Comparison of ENCODE assay signal across 8 cellular contexts in the genomic region with DNA sequence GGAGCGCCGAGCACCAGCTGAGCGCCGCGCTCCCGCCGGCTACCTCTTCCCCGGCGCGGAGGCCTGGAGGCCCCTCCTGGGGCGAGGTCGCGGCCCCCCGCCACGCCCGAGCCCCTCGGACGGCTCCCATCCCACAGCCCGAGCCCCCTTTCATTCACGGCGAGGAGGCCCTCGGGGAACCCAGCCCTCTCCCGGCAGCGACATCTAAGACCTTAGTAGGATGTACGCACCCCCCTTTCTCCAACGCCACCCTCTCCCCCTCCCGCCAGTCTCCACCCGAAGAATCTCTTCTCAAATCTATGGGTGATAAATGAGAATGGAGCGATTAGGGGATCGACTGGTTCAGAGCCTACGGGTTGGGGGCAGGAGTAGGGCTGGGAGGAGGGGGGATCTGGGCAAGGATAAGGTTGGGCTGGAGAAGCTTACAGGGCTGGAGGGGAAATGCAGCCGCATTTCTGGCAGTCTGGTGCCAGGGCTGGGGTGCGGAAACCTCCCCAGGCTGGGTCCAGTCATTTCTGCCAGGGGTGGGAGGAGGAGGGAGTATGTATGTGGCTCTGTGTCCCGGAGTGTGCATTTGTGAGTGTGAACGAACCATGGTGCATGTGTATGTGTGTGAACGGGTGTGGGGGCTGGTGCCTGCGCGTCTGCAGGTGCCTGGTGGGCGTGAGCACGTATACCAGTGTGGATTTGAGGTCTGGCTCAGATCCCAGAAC. TPM values are rescaled to one million over a fixed set of nuclear protein-coding genes. Genes with fewer than 3 reads are reported as not detected.
DNase-seq lines count a peak whose midpoint lies in the region; ATAC-seq and TF ChIP-seq lines count a peak whose summit lies in the region.

No MANE protein-coding gene starts in this region.

- CTCF ChIA-PET in CD8-positive, alpha-beta T cell (lab: Charles Lee), result no interaction called here

- peak overlapping the region; percentile 74 for H3K4me3 Mint-ChIP-seq in CD8-positive, alpha-beta T cell
- H3K4me3 Mint-ChIP-seq in stimulated activated effector memory CD8-positive, alpha-beta T cell treated with anti-CD3 and anti-CD28 coated beads, Interleukin-12 subunit alpha, Interleukin-12 subunit beta, amount 100 ng/mL, for 72 hours, result peak overlapping the region; percentile 77

- POLR2A ChIA-PET in CD8-positive, alpha-beta T cell (lab: Charles Lee), result interaction anchor here (0.6 kb wide), 1 partner anchor 222 kb away, joined by 4 read pairs; no protein-coding TSS in a partner anchor

- intact Hi-C loops in CD8-positive, alpha-beta T cell (cut with DNase I, micrococcal nuclease), result no loop called here

- ATAC-seq in CD8-positive, alpha-beta T cell, result peak; percentile 32
- peak; percentile 71 for ATAC-seq in stimulated activated effector memory CD8-positive, alpha-beta T cell treated with anti-CD3 and anti-CD28 coated beads, Interleukin-12 subunit alpha, Interleukin-12 subunit beta, amount 100 ng/mL, for 72 hours
- no peak for ATAC-seq in HG02884 (IDR thresholded peaks at IDR 0.05; ENCODE audit: unreplicated experiment)
- ATAC-seq in HG03457 (IDR thresholded peaks at IDR 0.05; ENCODE audit: unreplicated experiment), result no peak
- no peak for ATAC-seq in HG03354 (IDR thresholded peaks at IDR 0.05; ENCODE audit: poor library complexity, severe bottlenecking, unreplicated experiment)

- peaks cover 15% of the 10 kb centered on the region for H3K4me1 ChIP-seq in CD8-positive, alpha-beta T cell (ENCODE audit: insufficient read depth, low read length)
- H3K4me1 ChIP-seq in iPS-18a (ENCODE audit: control insufficient read depth, low read depth, low read length), result peaks cover 14% of the 10 kb centered on the region

- H3K27ac ChIP-seq in CD8-positive, alpha-beta T cell (ENCODE audit: low read depth, low read length), result no peak overlapping the region
- H3K27ac ChIP-seq in iPS-18a (ENCODE audit: low read length), result no peak overlapping the region

- no peaks in the 10 kb centered on the region for H3K9me3 Mint-ChIP-seq in CD8-positive, alpha-beta T cell
- no peaks in the 10 kb centered on the region for H3K9me3 Mint-ChIP-seq in stimulated activated effector memory CD8-positive, alpha-beta T cell treated with anti-CD3 and anti-CD28 coated beads, Interleukin-12 subunit alpha, Interleukin-12 subunit beta, amount 100 ng/mL, for 72 hours

- peaks cover 20% of the 10 kb centered on the region for H3K4me1 Mint-ChIP-seq in CD8-positive, alpha-beta T cell (ENCODE audit: low read depth)
- peaks cover 23% of the 10 kb centered on the region for H3K4me1 Mint-ChIP-seq in stimulated activated effector memory CD8-positive, alpha-beta T cell treated with anti-CD3 and anti-CD28 coated beads, Interleukin-12 subunit alpha, Interleukin-12 subunit beta, amount 100 ng/mL, for 72 hours

- peak overlapping the region; percentile 50 for H3K4me3 ChIP-seq in CD8-positive, alpha-beta T cell (ENCODE audit: low read depth, low read length)
- H3K4me3 ChIP-seq in iPS-18a (ENCODE audit: low read length), result peak overlapping the region; percentile 78

- H3K9me3 ChIP-seq in CD8-positive, alpha-beta T cell (ENCODE audit: low read length), result no peaks in the 10 kb centered on the region
- H3K9me3 ChIP-seq in iPS-18a (ENCODE audit: control insufficient read depth, low read depth, low read length), result no peaks in the 10 kb centered on the region

- H3K27ac Mint-ChIP-seq in CD8-positive, alpha-beta T cell, result no peak overlapping the region
- H3K27ac Mint-ChIP-seq in stimulated activated effector memory CD8-positive, alpha-beta T cell treated with anti-CD3 and anti-CD28 coated beads, Interleukin-12 subunit alpha, Interleukin-12 subunit beta, amount 100 ng/mL, for 72 hours, result no peak overlapping the region

- H3K36me3 ChIP-seq in CD8-positive, alpha-beta T cell (ENCODE audit: insufficient read depth, low read length), result no peaks in the 10 kb centered on the region
- H3K36me3 ChIP-seq in iPS-18a (ENCODE audit: control insufficient read depth, low read depth, low read length), result no peaks in the 10 kb centered on the region

- H3K27me3 ChIP-seq in CD8-positive, alpha-beta T cell (ENCODE audit: insufficient read depth, low read length), result peaks cover 6% of the 10 kb centered on the region
- peaks cover 19% of the 10 kb centered on the region for H3K27me3 ChIP-seq in iPS-18a (ENCODE audit: control insufficient read depth, insufficient read depth, low read length)

- H3K9ac ChIP-seq in iPS-18a (ENCODE audit: low read length), result peak overlapping the region; percentile 75

- DNase-seq in CD8-positive, alpha-beta T cell, result peak in 1 of 7 experiments; percentile 13
- DNase-seq in NCI-H128 (lab: John Stamatoyannopoulos, UW; ENCODE audit: unreplicated experiment), result peak; percentile 64
- peak; percentile 18 for DNase-seq in activated naive CD4-positive, alpha-beta T cell treated with anti-CD3 and anti-CD28 coated beads, Interleukin-2, amount 50 U/mL, for 16 hours
- no peak for DNase-seq in stimulated activated effector memory CD8-positive, alpha-beta T cell treated with anti-CD3 and anti-CD28 coated beads, Interleukin-12 subunit alpha, Interleukin-12 subunit beta, amount 100 ng/mL, for 72 hours (ENCODE audit: low spot score in 2 of 2)

- TF ChIP-seq CTCF in CD8-positive, alpha-beta T cell (IDR thresholded peaks at IDR 0.05), result no peak

- H3K27me3 Mint-ChIP-seq in CD8-positive, alpha-beta T cell (ENCODE audit: low read depth), result peaks cover 30% of the 10 kb centered on the region

- no peaks in the 10 kb centered on the region for H3K36me3 Mint-ChIP-seq in CD8-positive, alpha-beta T cell
- peaks cover 5% of the 10 kb centered on the region for H3K36me3 Mint-ChIP-seq in stimulated activated effector memory CD8-positive, alpha-beta T cell treated with anti-CD3 and anti-CD28 coated beads, Interleukin-12 subunit alpha, Interleukin-12 subunit beta, amount 100 ng/mL, for 72 hours

RNA-seq across cellular contexts. Expression of a gene that starts 10.3 kb away (rescaled TPM):
- 1 to 10 TPM; 2.6 to 3.2 TPM for total RNA-seq in CD8-positive, alpha-beta T cell

Comparison
In these comparisons a context has a peak if more than half of its experiments do, and no peak if none do; other contexts are left out.
1. ATAC-seq: peak in CD8-positive, alpha-beta T cell (single experiment) and stimulated activated effector memory CD8-positive, alpha-beta T cell treated with anti-CD3 and anti-CD28 coated beads, Interleukin-12 subunit alpha, Interleukin-12 subunit beta, amount 100 ng/mL, for 72 hours (single experiment); none in HG02884 (single experiment), HG03457 (single experiment) and HG03354 (single experiment).
2. DNase-seq: peak in NCI-H128 (single experiment) and activated naive CD4-positive, alpha-beta T cell treated with anti-CD3 and anti-CD28 coated beads, Interleukin-2, amount 50 U/mL, for 16 hours (single experiment); none in stimulated activated effector memory CD8-positive, alpha-beta T cell treated with anti-CD3 and anti-CD28 coated beads, Interleukin-12 subunit alpha, Interleukin-12 subunit beta, amount 100 ng/mL, for 72 hours (0 of 2).